In the genomic region with DNA sequence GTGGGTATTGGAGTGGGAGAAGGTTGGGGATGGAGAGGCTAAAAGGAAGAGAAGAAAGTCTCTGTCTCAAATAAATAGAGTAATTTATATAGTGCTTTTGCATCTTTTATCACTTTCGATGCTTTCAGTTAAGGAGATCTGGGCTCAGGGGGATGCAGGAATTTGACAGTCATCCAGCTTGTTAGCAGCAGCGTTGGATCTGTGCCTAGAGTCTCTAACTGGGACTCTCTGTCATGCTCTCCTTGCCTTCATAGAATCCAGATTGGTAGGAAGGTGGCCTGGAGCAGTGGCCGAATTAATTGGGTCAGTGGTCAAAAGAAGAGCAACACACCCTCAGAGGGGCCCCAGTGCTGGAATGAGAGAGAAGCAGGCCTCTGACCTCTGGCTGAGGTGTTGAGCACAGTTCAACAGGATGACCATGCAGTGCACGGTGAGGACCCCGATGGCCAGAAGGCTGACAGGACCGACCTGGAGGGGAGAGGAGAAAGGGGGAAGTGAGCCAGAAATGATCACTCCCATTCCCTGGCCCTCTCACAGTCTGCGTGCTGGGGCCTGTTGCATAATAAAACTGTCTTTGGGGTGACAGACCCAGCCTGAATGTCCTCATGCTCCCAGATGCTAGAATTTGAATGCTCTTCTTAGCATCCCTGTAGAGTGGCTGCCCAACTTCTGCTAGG, we compare ENCODE assay signal across 33 cellular contexts. TPM values are rescaled to one million over a fixed set of nuclear protein-coding genes. Genes with fewer than 3 reads are reported as not detected.
DNase-seq lines count a peak whose midpoint lies in the region; TF ChIP-seq lines count a peak whose summit lies in the region.
"Had no signal": no experiment of that assay in that cellular context is flagged by ENCODE, and none has a peak within 500 bp of the region (broad histone marks: within the 10 kb centered on the region; RNA-seq: fewer than 3 reads in every experiment).

No MANE protein-coding gene starts in this region.

- peaks cover 1% of the 10 kb centered on the region for H3K36me3 Mint-ChIP-seq in chondrocyte (ENCODE audit: low read depth)
- H3K36me3 Mint-ChIP-seq: activated naive CD4-positive, alpha-beta T cell treated with anti-CD3 and anti-CD28 coated beads, Interleukin-2, amount 50 U/mL, for 72 hours; CD4-positive, CD25-positive, alpha-beta regulatory T cell; naive B cell had no signal

- peak overlapping the region; percentile 44 for H3K27ac ChIP-seq in HL-60 (replicated peaks)
- H3K27ac ChIP-seq: dorsolateral prefrontal cortex, Peyer's patch, right atrium auricular region, thoracic aorta, vagina had no signal

- H3K4me3 Mint-ChIP-seq in chondrocyte (ENCODE audit: unreplicated experiment), result no peak overlapping the region
- H3K4me3 Mint-ChIP-seq: CD4-positive, CD25-positive, alpha-beta regulatory T cell; naive B cell; T-helper 2 cell treated with Interferon-gamma antibody and Interleukin-4, amounts not matched to agents 5 μg/mL and 100 μg/mL, for 36 hours had no signal

- peak overlapping the region; percentile 24 for H3K27ac Mint-ChIP-seq in chondrocyte (ENCODE audit: unreplicated experiment)
- H3K27ac Mint-ChIP-seq: activated naive CD4-positive, alpha-beta T cell treated with anti-CD3 and anti-CD28 coated beads, Interleukin-2, amount 50 U/mL, for 72 hours; activated T-helper 2 cell treated with anti-CD3 and anti-CD28 coated beads, Interferon-gamma antibody, Interleukin-2, Interleukin-4, amounts not matched to agents 10 μg/mL and 5 μg/mL and 100 μg/mL, durations not matched to agents 14 hours and 24 hours and 36 hours; CD4-positive, CD25-positive, alpha-beta regulatory T cell; T-helper 2 cell treated with Interferon-gamma antibody and Interleukin-4, amounts not matched to agents 5 μg/mL and 100 μg/mL, for 36 hours had no signal

- H3K27me3 ChIP-seq in HL-60 (ENCODE audit: insufficient read depth, poor library complexity, severe bottlenecking), result no peaks in the 10 kb centered on the region
- H3K27me3 ChIP-seq: Peyer's patch, right atrium auricular region, vagina had no signal

- TF ChIP-seq CTCF in HL-60 (IDR thresholded peaks at IDR 0.05; ENCODE audit: insufficient read depth, low read length) (no peak), chondrocyte (IDR thresholded peaks at IDR 0.05) (no peak)

- H3K9me3 Mint-ChIP-seq in chondrocyte (ENCODE audit: low read depth), result peaks cover 4% of the 10 kb centered on the region
- H3K9me3 Mint-ChIP-seq: activated naive CD4-positive, alpha-beta T cell treated with anti-CD3 and anti-CD28 coated beads, Interleukin-2, amount 50 U/mL, for 72 hours; activated T-helper 2 cell treated with anti-CD3 and anti-CD28 coated beads, Interferon-gamma antibody, Interleukin-2, Interleukin-4, amounts not matched to agents 10 μg/mL and 5 μg/mL and 100 μg/mL, durations not matched to agents 14 hours and 24 hours and 36 hours; T-helper 2 cell treated with Interferon-gamma antibody and Interleukin-4, amounts not matched to agents 5 μg/mL and 100 μg/mL, for 36 hours had no signal

- DNase-seq in HL-60 (ENCODE audit: low read depth in 1 of 2, low spot score in 1 of 2) (peak; percentile 56 to 84), NOMO-1 treated with dmso at 0.1 percent for 144 hours (lab: John Stamatoyannopoulos, UW; ENCODE audit: unreplicated experiment) (peak; percentile 72), chondrocyte (ENCODE audit: low spot score) (no peak), retina (peak; percentile 19), NCI-H128 (lab: John Stamatoyannopoulos, UW; ENCODE audit: unreplicated experiment) (no peak), islet precursor cell (no peak)
- DNase-seq in activated CD4-positive, alpha-beta T cell treated with anti-CD3 and anti-CD28 coated beads, Interleukin-2, amount 50 U/mL, for 4 hours, result no peak
- DNase-seq: activated CD8-positive, alpha-beta memory T cell treated with anti-CD3 and anti-CD28 coated beads, Interleukin-2, amount 50 U/mL, for 4 hours; anterior cingulate cortex; left cardiac atrium; mesendoderm; naive B cell; NCI-H1092 treated with DMSO at 0.1 percent for 48 hours; NCI-H2081 treated with DMSO at 0.1 percent for 48 hours; NCI-H345; NCI-H82; Peyer's patch; stimulated activated CD4-positive, alpha-beta T cell treated with anti-CD3 and anti-CD28 coated beads, Interleukin-12 subunit alpha, Interleukin-12 subunit beta, amount 100 ng/mL, for 4 hours; stimulated activated CD4-positive, alpha-beta T cell treated with anti-CD3 and anti-CD28 coated beads, Interleukin-4, amount 100 ng/mL, for 24 hours; stimulated activated naive CD8-positive, alpha-beta T cell treated with anti-CD3 and anti-CD28 coated beads, Interleukin-15, Interleukin-2, amounts not matched to agents 100 U/mL and 50 U/mL, for 24 hours had no signal

- H3K4me1 Mint-ChIP-seq in chondrocyte (ENCODE audit: low read depth), result no peaks in the 10 kb centered on the region

- H3K27me3 Mint-ChIP-seq in chondrocyte (ENCODE audit: low read depth), result peaks cover 33% of the 10 kb centered on the region

- no peak overlapping the region for H3K4me3 ChIP-seq in HL-60 (replicated peaks; ENCODE audit: insufficient read depth, low read length)
- H3K4me3 ChIP-seq: dorsolateral prefrontal cortex, HAP-1, Peyer's patch, right atrium auricular region, thoracic aorta, vagina had no signal

RNA-seq across cellular contexts. Expression of gene SLC36A3, which starts 7.6 kb away (rescaled TPM):
- not detected in 3 replicates for total RNA-seq in chondrocyte
- total RNA-seq: activated naive CD4-positive, alpha-beta T cell treated with anti-CD3 and anti-CD28 coated beads, Interleukin-2, amount 50 U/mL, for 72 hours; activated T-helper 2 cell treated with anti-CD3 and anti-CD28 coated beads, Interferon-gamma antibody, Interleukin-2, Interleukin-4, amounts not matched to agents 10 μg/mL and 5 μg/mL and 100 μg/mL, durations not matched to agents 14 hours and 24 hours and 36 hours; cardiac septum; CD4-positive, CD25-positive, alpha-beta regulatory T cell; dorsolateral prefrontal cortex; endothelial cell of umbilical vein; left cardiac atrium; osteoblast; Peyer's patch; right atrium auricular region; SK-MEL-5; thoracic aorta; vagina had no signal

RNA-seq across cellular contexts. Expression of gene GM2A, which starts 43.0 kb away (rescaled TPM):
- 21.4 to 29.1 TPM (median 21.7 TPM) in 3 replicates for total RNA-seq in chondrocyte

RNA-seq across cellular contexts. Expression of gene SLC36A2, which starts 51.4 kb away (rescaled TPM):
- total RNA-seq in chondrocyte, result not detected in 3 replicates
- total RNA-seq: activated naive CD4-positive, alpha-beta T cell treated with anti-CD3 and anti-CD28 coated beads, Interleukin-2, amount 50 U/mL, for 72 hours; activated T-helper 2 cell treated with anti-CD3 and anti-CD28 coated beads, Interferon-gamma antibody, Interleukin-2, Interleukin-4, amounts not matched to agents 10 μg/mL and 5 μg/mL and 100 μg/mL, durations not matched to agents 14 hours and 24 hours and 36 hours; cardiac septum; CD4-positive, CD25-positive, alpha-beta regulatory T cell; dorsolateral prefrontal cortex; endothelial cell of umbilical vein; osteoblast; Peyer's patch; right atrium auricular region; SK-MEL-5; thoracic aorta; vagina had no signal

Comparison
In these comparisons a context has a peak if more than half of its experiments do, and no peak if none do; other contexts are left out.
1. DNase-seq: peak in HL-60 (2 of 2), NOMO-1 treated with dmso at 0.1 percent for 144 hours (single experiment) and retina (single experiment); none in chondrocyte (single experiment), NCI-H128 (single experiment), activated CD4-positive, alpha-beta T cell treated with anti-CD3 and anti-CD28 coated beads, Interleukin-2, amount 50 U/mL, for 4 hours (0 of 2) and islet precursor cell (single experiment).